Comparison of ENCODE assay signal across 8 cellular contexts in genomic region chr6:129774697-129775447, GRCh38.
DNase-seq lines count a peak whose midpoint lies in the region; ATAC-seq and TF ChIP-seq lines count a peak whose summit lies in the region.

No MANE protein-coding gene starts in this region.

- H3K18ac ChIP-seq in neuronal stem cell (ENCODE audit: low read length), result peak overlapping the region; percentile 11

- no peak overlapping the region for H3K9ac ChIP-seq in neuronal stem cell (ENCODE audit: low read depth, low read length, poor library complexity)

- no peak overlapping the region for H3K4me3 Mint-ChIP-seq in activated T-cell treated with anti-CD3 and anti-CD28 coated beads, Interleukin-2, amount 50 U/mL, for 4 hours

- H2BK15ac ChIP-seq in neuronal stem cell (ENCODE audit: low read length), result no peak overlapping the region

- peak overlapping the region; percentile 34 for H3K4me2 ChIP-seq in neuronal stem cell (ENCODE audit: insufficient read depth, low read length, poor library complexity, severe bottlenecking)

- H2AK5ac ChIP-seq in neuronal stem cell (ENCODE audit: low read depth, low read length), result no peak overlapping the region

- no peak for TF ChIP-seq EP300 in upper lobe of left lung (IDR thresholded peaks at IDR 0.05)

- H3K4me1 ChIP-seq in neuronal stem cell (ENCODE audit: control insufficient read depth in 2 of 2, insufficient read depth in 1 of 2, low read depth in 1 of 2, low read length in 2 of 2) (peaks cover 0 to 4% of the 10 kb centered on the region in 2 donors), upper lobe of left lung (peaks cover 0 to 7% (median 6%) of the 10 kb centered on the region in 4 donors)

- no peak overlapping the region for H3K4ac ChIP-seq in neuronal stem cell (ENCODE audit: low read length)

- H2AFZ ChIP-seq in neuronal stem cell (ENCODE audit: low read length), result peak overlapping the region; percentile 98

- H3K23ac ChIP-seq in neuronal stem cell (ENCODE audit: low read depth, low read length, poor library complexity), result peak overlapping the region; percentile 30

- DNase-seq in GM10248 (ENCODE audit: extremely low spot score), result peak; percentile 34
- DNase-seq in HL-60 (ENCODE audit: low read depth in 1 of 2, low spot score in 1 of 2), result peak; percentile 59 to 63
- DNase-seq in NOMO-1 (lab: John Stamatoyannopoulos, UW; ENCODE audit: unreplicated experiment in 2 of 2), result peak; percentile 45 to 51
- DNase-seq in activated T-cell treated with anti-CD3 and anti-CD28 coated beads, Interleukin-2, amount 50 U/mL, for 4 hours, result peak; percentile 21
- peak; percentile 69 to 84 for DNase-seq in foreskin fibroblast
- DNase-seq in neuronal stem cell (ENCODE audit: low spot score), result peak; percentile 78
- peak in 1 of 2 donors; percentile 66 for DNase-seq in upper lobe of left lung

- H2BK5ac ChIP-seq in neuronal stem cell (ENCODE audit: low read length), result no peak overlapping the region

- no CpG with 5 or more reads among the region's 8 CpGs for WGBS in neuronal stem cell (ENCODE audit: extremely low coverage in 2 of 2, insufficient read length in 2 of 2, insufficient replicate concordance in 1 of 2), 2 donors
- 31 to 37% methylated on average over 6 to 8 of the region's 8 CpGs for WGBS in upper lobe of left lung, 2 donors

- no peak overlapping the region for H2BK120ac ChIP-seq in neuronal stem cell (ENCODE audit: low read depth, low read length)

- H3K27me3 ChIP-seq in HL-60 (ENCODE audit: insufficient read depth, poor library complexity, severe bottlenecking), result no peaks in the 10 kb centered on the region
- H3K27me3 ChIP-seq in neuronal stem cell (ENCODE audit: control insufficient read depth in 3 of 3, insufficient read depth in 3 of 3, low read depth in 1 of 3, low read length in 3 of 3), result peaks cover 0 to 14% (median 0%) of the 10 kb centered on the region in 3 experiments
- no peaks in the 10 kb centered on the region for H3K27me3 ChIP-seq in upper lobe of left lung

- H3K27me3 Mint-ChIP-seq in activated T-cell treated with anti-CD3 and anti-CD28 coated beads, Interleukin-2, amount 50 U/mL, for 4 hours (ENCODE audit: low read depth), result peaks cover 3% of the 10 kb centered on the region

- H3K14ac ChIP-seq in neuronal stem cell (ENCODE audit: low read length), result no peak overlapping the region

- H3K36me3 ChIP-seq in neuronal stem cell (replicated peaks in 1 of 2; ENCODE audit: control insufficient read depth in 2 of 2, insufficient read depth in 2 of 2, low read length in 2 of 2) (no peaks in the 10 kb centered on the region), upper lobe of left lung (no peaks in the 10 kb centered on the region)

- ATAC-seq in activated T-cell treated with anti-CD3 and anti-CD28 coated beads, Interleukin-2, amount 50 U/mL, for 4 hours, result no peak
- peak; percentile 80 to 87 for ATAC-seq in upper lobe of left lung (ENCODE audit: low FRiP score in 2 of 2)
- ATAC-seq in GM18909 (IDR thresholded peaks at IDR 0.05; ENCODE audit: poor library complexity, unreplicated experiment), result no peak

- TF ChIP-seq CTCF in GM10248 (IDR thresholded peaks at IDR 0.05; ENCODE audit: control extremely low read depth, extremely low read depth, low read depth, missing control alignments) (peak; percentile 64), HL-60 (IDR thresholded peaks at IDR 0.05; ENCODE audit: insufficient read depth, low read length) (peak; percentile 97), foreskin fibroblast (IDR thresholded peaks at IDR 0.05; ENCODE audit: low read depth, low read length) (peak; percentile 99), upper lobe of left lung (IDR thresholded peaks at IDR 0.05) (peak; percentile 51 to 91 (median 76))

- H3K9me3 ChIP-seq in neuronal stem cell (replicated peaks in 1 of 2; ENCODE audit: control insufficient read depth in 2 of 2, insufficient read depth in 1 of 2, low read depth in 1 of 2, low read length in 2 of 2) (peaks cover 0 to 2% of the 10 kb centered on the region in 2 donors), upper lobe of left lung (no peaks in the 10 kb centered on the region)

- TF ChIP-seq POLR2A in upper lobe of left lung (IDR thresholded peaks at IDR 0.05), result no peak

- CTCF ChIA-PET in GM10248 (lab: Yijun Ruan, JAX), result interaction anchor here (0.7 to 4.8 kb wide), 28 partner anchors 9 to 288 kb away, joined by 3 to 57 read pairs (median 3); no protein-coding TSS in a partner anchor

- no peak overlapping the region for H4K91ac ChIP-seq in neuronal stem cell (ENCODE audit: low read depth, low read length, poor library complexity)

- H3K36me3 Mint-ChIP-seq in activated T-cell treated with anti-CD3 and anti-CD28 coated beads, Interleukin-2, amount 50 U/mL, for 4 hours (ENCODE audit: insufficient read depth), result peaks cover 2% of the 10 kb centered on the region

- H3K9me3 Mint-ChIP-seq in activated T-cell treated with anti-CD3 and anti-CD28 coated beads, Interleukin-2, amount 50 U/mL, for 4 hours, result peaks cover 15% of the 10 kb centered on the region

- no peak overlapping the region for H2BK12ac ChIP-seq in neuronal stem cell (ENCODE audit: low read length)

- H3K4me1 Mint-ChIP-seq in activated T-cell treated with anti-CD3 and anti-CD28 coated beads, Interleukin-2, amount 50 U/mL, for 4 hours (ENCODE audit: low read depth), result peaks cover 2% of the 10 kb centered on the region

- H3K4me3 ChIP-seq in HL-60 (replicated peaks; ENCODE audit: insufficient read depth, low read length) (no peak overlapping the region), foreskin fibroblast (ENCODE audit: low read depth in 1 of 2, low read length in 2 of 2) (peak overlapping the region; percentile 17 to 31), neuronal stem cell (ENCODE audit: low read length in 2 of 2) (peak overlapping the region; percentile 35 to 61), upper lobe of left lung (peak overlapping the region in 2 of 4 donors; percentile 19 to 20)

- H3K27ac ChIP-seq in HL-60 (replicated peaks), result no peak overlapping the region
- H3K27ac ChIP-seq in neuronal stem cell (replicated peaks; ENCODE audit: low read length), result no peak overlapping the region
- no peak overlapping the region for H3K27ac ChIP-seq in upper lobe of left lung

- POLR2A ChIA-PET in GM10248 (lab: Yijun Ruan, JAX), result no interaction called here

- H3K79me1 ChIP-seq in neuronal stem cell (ENCODE audit: low read depth, low read length), result no peaks in the 10 kb centered on the region

- no peak overlapping the region for H4K8ac ChIP-seq in neuronal stem cell (ENCODE audit: low read depth, low read length)

Comparison
In these comparisons a context has a peak if more than half of its experiments do, and no peak if none do; other contexts are left out.
1. ATAC-seq: peak in upper lobe of left lung (2 of 2); none in activated T-cell treated with anti-CD3 and anti-CD28 coated beads, Interleukin-2, amount 50 U/mL, for 4 hours (0 of 2) and GM18909 (single experiment).
2. Peak in every context shown above with its lines, with median percentiles within 50 percentile points of each other: CTCF ChIP-seq.